In genomic region chr12:118424883-118425282, GRCh38 we compare ENCODE assay signal across 7 cellular contexts.
"Had no signal": no experiment of that assay in that cellular context is flagged by ENCODE, and none has a peak within 500 bp of the region (broad histone marks: within the 10 kb centered on the region; RNA-seq: fewer than 3 reads in every experiment).

No MANE protein-coding gene starts in this region.

- H3K4me1 ChIP-seq: HAP-1 had no signal

- H3K27ac ChIP-seq: HL-60 had no signal

- H3K36me3 ChIP-seq: HAP-1 had no signal

- H3K9me3 ChIP-seq: HAP-1 had no signal

- H3K4me3 ChIP-seq: GM23338, HAP-1 had no signal

- H2AFZ ChIP-seq: GM23338 had no signal

- H3K4me2 ChIP-seq: GM23338 had no signal

- ATAC-seq: GM23338, HCT116, HepG2 had no signal

- DNase-seq: HFFc6, KG1 had no signal
